15 cellular contexts compared by ENCODE assay signal in genomic region chr2:136376211-136376610, GRCh38.
DNase-seq lines count a peak whose midpoint lies in the region; TF ChIP-seq lines count a peak whose summit lies in the region.
"Had no signal": no experiment of that assay in that cellular context is flagged by ENCODE, and none has a peak within 500 bp of the region (broad histone marks: within the 10 kb centered on the region; RNA-seq: fewer than 3 reads in every experiment).

No MANE protein-coding gene starts in this region.

- peaks cover 13% of the 10 kb centered on the region for H3K9me3 Mint-ChIP-seq in activated T-helper 2 cell treated with anti-CD3 and anti-CD28 coated beads, Interferon-gamma antibody, Interleukin-2, Interleukin-4, amounts not matched to agents 10 μg/mL and 5 μg/mL and 100 μg/mL, durations not matched to agents 14 hours and 24 hours and 36 hours
- no peaks in the 10 kb centered on the region for H3K9me3 Mint-ChIP-seq in nephron progenitor cell
- H3K9me3 Mint-ChIP-seq: neural progenitor cell had no signal

- H3K27me3 Mint-ChIP-seq in activated T-helper 2 cell treated with anti-CD3 and anti-CD28 coated beads, Interferon-gamma antibody, Interleukin-2, Interleukin-4, amounts not matched to agents 10 μg/mL and 5 μg/mL and 100 μg/mL, durations not matched to agents 14 hours and 24 hours and 36 hours (ENCODE audit: low read depth) = no peaks in the 10 kb centered on the region
- H3K27me3 Mint-ChIP-seq in nephron progenitor cell (ENCODE audit: low read depth, poor library complexity) = no peaks in the 10 kb centered on the region

- peaks cover 11% of the 10 kb centered on the region for H3K36me3 Mint-ChIP-seq in activated T-helper 2 cell treated with anti-CD3 and anti-CD28 coated beads, Interferon-gamma antibody, Interleukin-2, Interleukin-4, amounts not matched to agents 10 μg/mL and 5 μg/mL and 100 μg/mL, durations not matched to agents 14 hours and 24 hours and 36 hours (ENCODE audit: low read depth)
- H3K36me3 Mint-ChIP-seq in nephron progenitor cell (ENCODE audit: low read depth) = no peaks in the 10 kb centered on the region
- H3K36me3 Mint-ChIP-seq: neural progenitor cell had no signal

- peak overlapping the region; percentile 97 for H3K27ac Mint-ChIP-seq in activated T-helper 2 cell treated with anti-CD3 and anti-CD28 coated beads, Interferon-gamma antibody, Interleukin-2, Interleukin-4, amounts not matched to agents 10 μg/mL and 5 μg/mL and 100 μg/mL, durations not matched to agents 14 hours and 24 hours and 36 hours
- peak overlapping the region; percentile 20 for H3K27ac Mint-ChIP-seq in nephron progenitor cell

- no peak overlapping the region for H3K4me3 ChIP-seq in Jurkat, Clone E6-1 (ENCODE audit: low read length)
- H3K4me3 ChIP-seq: heart right ventricle, neural progenitor cell, SJSA1, skin epidermis, transverse colon had no signal

- DNase-seq in NCI-H2171 treated with DMSO at 0.1 percent for 48 hours (lab: John Stamatoyannopoulos, UW) = peak; percentile 58
- no peak for DNase-seq in NCI-H2171 (lab: John Stamatoyannopoulos, UW)
- DNase-seq in Jurkat, Clone E6-1 (ENCODE audit: low read depth, low spot score) = peak; percentile 55
- DNase-seq in activated T-helper 2 cell treated with anti-CD3 and anti-CD28 coated beads, Interferon-gamma antibody, Interleukin-2, Interleukin-4, amounts not matched to agents 10 μg/mL and 5 μg/mL and 100 μg/mL, durations not matched to agents 14 hours and 24 hours and 36 hours (ENCODE audit: low spot score) = no peak
- DNase-seq in nephron progenitor cell = no peak
- DNase-seq in NOMO-1 treated with DMSO at 0.1 percent for 48 hours (lab: John Stamatoyannopoulos, UW; ENCODE audit: unreplicated experiment) = no peak
- DNase-seq in anterior cingulate cortex (lab: John Stamatoyannopoulos, UW) = no peak
- no peak for DNase-seq in NCI-H2227 treated with DMSO at 0.1 percent for 48 hours (lab: John Stamatoyannopoulos, UW)
- DNase-seq: caudate nucleus, heart right ventricle, NCI-H774, transverse colon had no signal

- TF ChIP-seq CTCF in nephron progenitor cell (IDR thresholded peaks at IDR 0.05) = no peak

- no peak overlapping the region for H3K4me3 Mint-ChIP-seq in activated T-helper 2 cell treated with anti-CD3 and anti-CD28 coated beads, Interferon-gamma antibody, Interleukin-2, Interleukin-4, amounts not matched to agents 10 μg/mL and 5 μg/mL and 100 μg/mL, durations not matched to agents 14 hours and 24 hours and 36 hours (ENCODE audit: low read depth)
- no peak overlapping the region for H3K4me3 Mint-ChIP-seq in nephron progenitor cell
- H3K4me3 Mint-ChIP-seq: neural progenitor cell had no signal

- H3K4me1 Mint-ChIP-seq in activated T-helper 2 cell treated with anti-CD3 and anti-CD28 coated beads, Interferon-gamma antibody, Interleukin-2, Interleukin-4, amounts not matched to agents 10 μg/mL and 5 μg/mL and 100 μg/mL, durations not matched to agents 14 hours and 24 hours and 36 hours (ENCODE audit: low read depth) = peaks cover 54% of the 10 kb centered on the region
- peaks cover 48% of the 10 kb centered on the region for H3K4me1 Mint-ChIP-seq in nephron progenitor cell

- intact Hi-C loops in activated T-helper 2 cell treated with anti-CD3 and anti-CD28 coated beads, Interferon-gamma antibody, Interleukin-2, Interleukin-4, amounts not matched to agents 10 μg/mL and 5 μg/mL and 100 μg/mL, durations not matched to agents 14 hours and 24 hours and 36 hours (cut with micrococcal nuclease) = no loop called here

Comparison
In these comparisons a context has a peak if more than half of its experiments do, and no peak if none do; other contexts are left out.
1. DNase-seq: peak in NCI-H2171 treated with DMSO at 0.1 percent for 48 hours (single experiment) and Jurkat, Clone E6-1 (single experiment); none in NCI-H2171 (single experiment), activated T-helper 2 cell treated with anti-CD3 and anti-CD28 coated beads, Interferon-gamma antibody, Interleukin-2, Interleukin-4, amounts not matched to agents 10 μg/mL and 5 μg/mL and 100 μg/mL, durations not matched to agents 14 hours and 24 hours and 36 hours (single experiment), nephron progenitor cell (single experiment), NOMO-1 treated with DMSO at 0.1 percent for 48 hours (single experiment), anterior cingulate cortex (0 of 58) and NCI-H2227 treated with DMSO at 0.1 percent for 48 hours (single experiment).